In the genomic region with DNA sequence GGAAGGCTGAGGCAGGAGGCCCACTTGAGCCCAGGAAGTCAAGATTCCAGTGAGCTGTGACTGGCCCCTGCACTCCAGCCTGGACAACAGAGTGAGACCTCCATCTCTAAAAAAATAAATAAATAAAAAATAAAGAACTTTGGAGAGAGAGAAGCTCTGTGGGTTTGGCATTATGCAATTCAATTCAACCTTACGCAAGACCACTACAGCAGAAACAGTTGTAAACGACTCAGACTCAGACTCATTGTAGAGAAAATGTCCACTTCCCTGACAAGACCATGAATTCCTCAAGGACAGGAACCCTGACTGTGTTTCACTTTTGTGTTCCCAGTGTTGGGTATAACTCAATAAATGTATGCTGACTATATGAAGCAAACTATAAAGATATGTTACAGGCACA, we compare ENCODE assay signal across 10 cellular contexts.
DNase-seq lines count a peak whose midpoint lies in the region; ATAC-seq and TF ChIP-seq lines count a peak whose summit lies in the region.
"Had no signal": no experiment of that assay in that cellular context is flagged by ENCODE, and none has a peak within 500 bp of the region (broad histone marks: within the 10 kb centered on the region; RNA-seq: fewer than 3 reads in every experiment).

No MANE protein-coding gene starts in this region.

- DNase-seq in GM23338 (ENCODE audit: low spot score) (no peak), OCI-M1 (lab: John Stamatoyannopoulos, UW) (peak; percentile 53), fibroblast of lung (ENCODE audit: low read depth in 2 of 2) (peak; percentile 54 to 80), stromal cell of bone marrow (ENCODE audit: low read depth) (peak; percentile 65), H7 (no peak), coronary artery (ENCODE audit: low spot score) (no peak)
- DNase-seq: aorta, DMS79, NCI-H2107 had no signal

- H3K79me2 ChIP-seq in GM23338 (replicated peaks; ENCODE audit: insufficient read depth) = no peaks in the 10 kb centered on the region
- H3K79me2 ChIP-seq in fibroblast of lung (ENCODE audit: control insufficient read depth, insufficient read depth, low read length) = no peaks in the 10 kb centered on the region

- peaks cover 2% of the 10 kb centered on the region for H3K27me3 Mint-ChIP-seq in GM23338 (ENCODE audit: insufficient read depth, low read depth, poor library complexity)

- H4K20me1 ChIP-seq in GM23338 (replicated peaks; ENCODE audit: insufficient read depth) (no peaks in the 10 kb centered on the region), fibroblast of lung (ENCODE audit: control insufficient read depth, extremely low read depth, insufficient read depth, low read length) (no peaks in the 10 kb centered on the region)

- TF ChIP-seq CTCF in GM23338 (conservative IDR thresholded peaks at IDR 0.05; ENCODE audit: low read depth in 2 of 2) = no peak
- no peak for TF ChIP-seq CTCF in fibroblast of lung (conservative IDR thresholded peaks at IDR 0.05 in 1 of 2, IDR thresholded peaks at IDR 0.05 in 1 of 2; ENCODE audit: low read depth in 1 of 2, low read length in 2 of 2)
- TF ChIP-seq CTCF in coronary artery (IDR thresholded peaks at IDR 0.05) = no peak

- H3K4me3 ChIP-seq in GM23338 (no peak overlapping the region), fibroblast of lung (replicated peaks in 1 of 4; ENCODE audit: control extremely low read depth in 1 of 4, insufficient read depth in 1 of 4, low read depth in 3 of 4, low read length in 4 of 4) (no peak overlapping the region), H7 (ENCODE audit: insufficient read depth, low read depth, low read length) (no peak overlapping the region), coronary artery (no peak overlapping the region)

- no peaks in the 10 kb centered on the region; the same call in 1 of the 3 replicates for H3K4me1 Mint-ChIP-seq in GM23338

- H3K9me2 ChIP-seq in GM23338 (ENCODE audit: insufficient read depth) = peaks cover 8% of the 10 kb centered on the region; the same call in 1 of the 2 replicates

- H3K9ac ChIP-seq in fibroblast of lung (ENCODE audit: insufficient read depth, low read length) = no peak overlapping the region

- H3K4me3 Mint-ChIP-seq in GM23338 = no peak overlapping the region

- ATAC-seq in GM23338 = no peak
- no peak for ATAC-seq in GM21619 (IDR thresholded peaks at IDR 0.05; ENCODE audit: unreplicated experiment)

- H3K9me3 Mint-ChIP-seq in GM23338 = no peaks in the 10 kb centered on the region

- H3K4me1 ChIP-seq in GM23338 (ENCODE audit: insufficient read depth) (no peaks in the 10 kb centered on the region), fibroblast of lung (ENCODE audit: control insufficient read depth, extremely low read depth, insufficient read depth, low read length) (peaks cover 2% of the 10 kb centered on the region)

- H3K4me2 ChIP-seq in GM23338 = no peak overlapping the region
- H3K4me2 ChIP-seq in fibroblast of lung (ENCODE audit: extremely low read depth, insufficient read depth, low read length) = no peak overlapping the region

- H3K27me3 ChIP-seq in GM23338 (ENCODE audit: insufficient read depth) = no peaks in the 10 kb centered on the region
- no peaks in the 10 kb centered on the region for H3K27me3 ChIP-seq in fibroblast of lung (ENCODE audit: control insufficient read depth, insufficient read depth, low read length)
- no peaks in the 10 kb centered on the region for H3K27me3 ChIP-seq in H7 (ENCODE audit: control insufficient read depth, insufficient read depth, low read length)

- H3K9me3 ChIP-seq in fibroblast of lung (ENCODE audit: control insufficient read depth, insufficient read depth, low read depth, low read length) = no peaks in the 10 kb centered on the region

- H3K36me3 Mint-ChIP-seq in GM23338 (ENCODE audit: low read depth) = no peaks in the 10 kb centered on the region

- no peaks in the 10 kb centered on the region for H3F3A ChIP-seq in GM23338 (replicated peaks; ENCODE audit: low read depth)

- H3K36me3 ChIP-seq in GM23338 (ENCODE audit: insufficient read depth) (no peaks in the 10 kb centered on the region), fibroblast of lung (ENCODE audit: control insufficient read depth, insufficient read depth, low read length) (no peaks in the 10 kb centered on the region), H7 (replicated peaks; ENCODE audit: control insufficient read depth, insufficient read depth, low read length) (no peaks in the 10 kb centered on the region)

- H3K27ac ChIP-seq in GM23338 (ENCODE audit: low read depth) (no peak overlapping the region), fibroblast of lung (ENCODE audit: insufficient read depth, low read length) (no peak overlapping the region), coronary artery (no peak overlapping the region)

- no peak overlapping the region for H3K27ac Mint-ChIP-seq in GM23338

- H2AFZ ChIP-seq in GM23338 (peak overlapping the region; percentile 84; the same call in 1 of the 2 replicates), fibroblast of lung (ENCODE audit: low read length) (no peak overlapping the region)

TF ChIP-seq in GM23338, 12 proteins besides CTCF, POLR2A, EP300 and RAD21 (continues in another document):
- no peak for TF ChIP-seq ETS1 (IDR thresholded peaks at IDR 0.05)
- TF ChIP-seq POLR2AphosphoS5 (IDR thresholded peaks at IDR 0.05; ENCODE audit: low read depth) = no peak
- no peak for TF ChIP-seq NANOG (IDR thresholded peaks at IDR 0.05; ENCODE audit: borderline replicate concordance)
- TF ChIP-seq REST (IDR thresholded peaks at IDR 0.05; ENCODE audit: unreplicated experiment) = no peak
- no peak for TF ChIP-seq ZNF114 (CRISPR knock-in tag; IDR thresholded peaks at IDR 0.05)
- no peak for TF ChIP-seq EZH2phosphoT487 (IDR thresholded peaks at IDR 0.05; ENCODE audit: unreplicated experiment)
- no peak for TF ChIP-seq ZNF331 (CRISPR knock-in tag; IDR thresholded peaks at IDR 0.05; ENCODE audit: low read depth)
- no peak for TF ChIP-seq JUNB (IDR thresholded peaks at IDR 0.05; ENCODE audit: unreplicated experiment)

Comparison
In these comparisons a context has a peak if more than half of its experiments do, and no peak if none do; other contexts are left out.
1. DNase-seq: peak in OCI-M1 (single experiment), fibroblast of lung (2 of 2) and stromal cell of bone marrow (single experiment); none in GM23338 (single experiment), H7 (single experiment) and coronary artery (single experiment).